Comparison of ENCODE assay signal across 8 cellular contexts in the genomic region with DNA sequence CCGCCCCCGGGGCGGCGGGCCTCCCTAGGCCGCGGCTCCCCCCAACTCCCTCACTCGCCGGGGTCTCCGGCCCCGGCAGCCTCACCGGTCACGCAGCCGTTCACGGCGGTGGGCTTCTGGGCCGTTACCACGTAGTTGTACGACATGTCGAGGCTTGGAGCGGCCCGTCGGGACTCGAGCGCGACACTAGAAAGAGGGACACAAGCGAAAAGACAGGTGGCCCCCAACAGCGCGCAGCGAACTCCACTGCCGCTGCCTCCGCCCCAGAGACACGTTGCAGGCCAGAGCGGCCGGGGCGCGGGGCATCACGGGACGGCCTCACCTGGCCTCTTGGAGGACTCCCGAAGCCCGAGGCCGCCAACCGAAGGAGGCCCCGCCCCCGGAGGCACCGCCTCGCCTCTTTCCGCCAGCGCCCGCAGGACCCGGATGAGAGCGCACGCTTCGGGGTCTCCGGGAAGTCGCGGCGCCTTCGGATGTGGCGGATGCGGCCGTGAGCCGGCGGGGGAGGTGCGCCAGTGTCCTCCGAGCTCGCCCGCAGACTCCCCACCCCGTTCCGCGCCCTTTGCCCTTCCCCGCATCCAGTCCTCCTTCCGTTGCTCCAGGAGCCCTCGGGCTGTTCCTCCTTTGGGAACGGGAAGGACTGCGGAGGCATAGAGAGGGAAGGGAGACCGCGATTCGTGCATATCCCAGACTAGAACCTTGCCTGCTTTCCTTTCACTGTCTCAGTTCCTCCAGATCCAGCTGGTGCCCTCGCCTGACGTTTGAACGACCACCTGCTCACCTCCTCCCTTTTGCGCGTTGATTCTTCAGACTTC. TPM values are rescaled to one million over a fixed set of nuclear protein-coding genes. Genes with fewer than 3 reads are reported as not detected.
DNase-seq lines count a peak whose midpoint lies in the region; ATAC-seq, FAIRE-seq and TF ChIP-seq lines count a peak whose summit lies in the region.

TSS of gene DDB1 (minus strand) at position 283 of the 815 bp plus-strand sequence. CDS start at position 146, 137 bp downstream.
TSS of gene TKFC (plus strand) at position 406 of the 815 bp plus-strand sequence. CDS start 1,501 bp downstream, outside the sequence.

- ATAC-seq in HG03432 (IDR thresholded peaks at IDR 0.05; ENCODE audit: unreplicated experiment), result peak; percentile 90

- H3K79me2 ChIP-seq in keratinocyte (ENCODE audit: control insufficient read depth, insufficient read depth, low read length), result peaks cover 48% of the 10 kb centered on the region

- H3K4me3 ChIP-seq in keratinocyte (ENCODE audit: control insufficient read depth in 2 of 3, extremely low read depth in 1 of 3, insufficient read depth in 2 of 3, low read depth in 1 of 3, low read length in 3 of 3), result peak within 1 kb of the TSS; percentile 84 to 92 (median 87)

- no peaks in the 10 kb centered on the region for H3K9me1 ChIP-seq in keratinocyte (ENCODE audit: control insufficient read depth, extremely low read depth, insufficient read depth, low read length)

- dilution Hi-C loops in keratinocyte (cut with MboI; ENCODE audit: extremely low pct_ligation_motif_present, low sequenced_read_pairs), result no loop called here

- peak within 1 kb of the TSS; percentile 89 for H3K27ac ChIP-seq in keratinocyte (ENCODE audit: control insufficient read depth, insufficient read depth, low read length)

- TF ChIP-seq CTCF in keratinocyte (optimal IDR thresholded peaks at IDR 0.05 in 1 of 3, IDR thresholded peaks at IDR 0.05 in 1 of 3, conservative IDR thresholded peaks at IDR 0.05 in 1 of 3; ENCODE audit: extremely low read depth in 1 of 3, insufficient read depth in 2 of 3, low read length in 3 of 3), result no peak

- peaks cover 7 to 17% of the 10 kb centered on the region in 2 experiments for H3K36me3 ChIP-seq in keratinocyte (ENCODE audit: control insufficient read depth in 2 of 2, extremely low read depth in 1 of 2, insufficient read depth in 2 of 2, low read length in 2 of 2)

- no peak for FAIRE-seq in keratinocyte (lab: Jason Lieb, UNC)

- H3K9me3 ChIP-seq in keratinocyte (ENCODE audit: control insufficient read depth, low read depth, low read length), result no peaks in the 10 kb centered on the region

- H4K20me1 ChIP-seq in keratinocyte (ENCODE audit: control insufficient read depth, extremely low read depth, insufficient read depth, low read length), result peaks cover 3% of the 10 kb centered on the region

- H3K9ac ChIP-seq in keratinocyte (ENCODE audit: control insufficient read depth, extremely low read depth, insufficient read depth, low read length), result peak within 1 kb of the TSS; percentile 99

- no peaks in the 10 kb centered on the region for H3K27me3 ChIP-seq in keratinocyte (ENCODE audit: control insufficient read depth, extremely low read depth, insufficient read depth, low read length)

- peak within 1 kb of the TSS; percentile 99 for H3K4me2 ChIP-seq in keratinocyte (ENCODE audit: control insufficient read depth, extremely low read depth, insufficient read depth, low read depth, low read length)

- peak within 1 kb of the TSS; percentile 85 for H2AFZ ChIP-seq in keratinocyte (ENCODE audit: control insufficient read depth, low read length)

- DNase-seq in AG20443 (ENCODE audit: low spot score) (peak; percentile 96), NCI-H510A (lab: John Stamatoyannopoulos, UW) (peak; percentile 88), cerebellar nuclear complex (lab: John Stamatoyannopoulos, UW) (peak; percentile 69 to 76), keratinocyte (ENCODE audit: low read depth, low spot score) (peak; percentile 75)
- DNase-seq in activated CD4-positive, alpha-beta T cell treated with anti-CD3 and anti-CD28 coated beads for 1 hour, result peak; percentile 94
- DNase-seq in stimulated activated CD4-positive, alpha-beta T cell treated with anti-CD3 and anti-CD28 coated beads, Interleukin-12 subunit alpha, Interleukin-12 subunit beta, amount 100 ng/mL, for 48 hours (ENCODE audit: low read depth in 2 of 3, low spot score in 1 of 3), result peak; percentile 96 to 97 (median 97)

- H3K4me1 ChIP-seq in keratinocyte (ENCODE audit: control insufficient read depth, extremely low read depth, insufficient read depth, low read length), result peaks cover 30% of the 10 kb centered on the region

- TF ChIP-seq POLR2A in GM19193 (IDR thresholded peaks at IDR 0.05; ENCODE audit: extremely low read depth, insufficient read depth, insufficient read length), result peak; percentile 95

RNA-seq across cellular contexts. Expression of gene DDB1, which starts in this region (rescaled TPM):
- 187 to 236 TPM (median 212 TPM) in 3 replicates for polyA plus RNA-seq in keratinocyte
- polyA plus RNA-seq in keratinocyte (2011; ENCODE audit: low read depth), result 68.5 TPM
- 181 and 206 TPM in 2 replicates for polyA plus RNA-seq in keratinocyte (2011; cell fraction: cytosol; rRNA removed)
- 290 and 325 TPM in 2 replicates for polyA plus RNA-seq in keratinocyte (2011; cell fraction: nucleus; rRNA removed)
- 108 and 136 TPM in 2 replicates for polyA plus RNA-seq in keratinocyte (2012; ENCODE audit: low replicate concordance)
- 210 to 358 TPM (median 329 TPM) in 3 replicates for polyA minus RNA-seq in keratinocyte
- 307 TPM for polyA minus RNA-seq in keratinocyte (2011; cell fraction: cytosol; rRNA and poly(A)+ RNA removed)
- polyA minus RNA-seq in keratinocyte (2011; cell fraction: nucleus; rRNA and poly(A)+ RNA removed), result 185 and 265 TPM in 2 replicates

RNA-seq across cellular contexts. Expression of gene TKFC, which starts in this region (rescaled TPM):
- polyA plus RNA-seq in keratinocyte, result 15.4 to 23.1 TPM (median 18.3 TPM) in 3 replicates
- polyA plus RNA-seq in keratinocyte (2011; ENCODE audit: low read depth), result 9.6 TPM
- 11.3 and 20.9 TPM in 2 replicates for polyA plus RNA-seq in keratinocyte (2011; cell fraction: cytosol; rRNA removed)
- polyA plus RNA-seq in keratinocyte (2011; cell fraction: nucleus; rRNA removed), result 49.7 and 61.6 TPM in 2 replicates
- polyA plus RNA-seq in keratinocyte (2012; ENCODE audit: low replicate concordance), result 21.5 and 23.1 TPM in 2 replicates
- polyA minus RNA-seq in keratinocyte, result 24.2 to 34.2 TPM (median 26.2 TPM) in 3 replicates
- polyA minus RNA-seq in keratinocyte (2011; cell fraction: cytosol; rRNA and poly(A)+ RNA removed), result 28.8 TPM
- polyA minus RNA-seq in keratinocyte (2011; cell fraction: nucleus; rRNA and poly(A)+ RNA removed), result 19.0 and 25.4 TPM in 2 replicates

Comparison
In these comparisons a context has a peak if more than half of its experiments do, and no peak if none do; other contexts are left out.
1. Peak in every context shown above with its lines: DNase-seq, ATAC-seq, H3K4me3 ChIP-seq and H3K27ac ChIP-seq.